12 cellular contexts compared by ENCODE assay signal in genomic region chr16:30736995-30737793, GRCh38.
"Had no signal": no experiment of that assay in that cellular context is flagged by ENCODE, and none has a peak within 500 bp of the region (broad histone marks: within the 10 kb centered on the region; RNA-seq: fewer than 3 reads in every experiment).

No MANE protein-coding gene starts in this region.

- H3K27me3 ChIP-seq: brain microvascular endothelial cell, foreskin keratinocyte, testis had no signal

- H3K27ac Mint-ChIP-seq: WTC11 had no signal

- H3K4me3 Mint-ChIP-seq: natural killer cell, T-cell, WTC11 had no signal

- H3K4me1 ChIP-seq: psoas muscle had no signal

- H3K4me3 ChIP-seq: psoas muscle, SK-N-MC, testis had no signal

- H3K9me3 Mint-ChIP-seq: natural killer cell, T-cell, WTC11 had no signal

- H3K27me3 Mint-ChIP-seq: T-cell had no signal

- DNase-seq: activated CD4-positive, alpha-beta T cell treated with anti-CD3 and anti-CD28 coated beads for 48 hours; activated CD8-positive, alpha-beta memory T cell treated with anti-CD3 and anti-CD28 coated beads for 24 hours; brain microvascular endothelial cell; foreskin keratinocyte; natural killer cell; stimulated activated CD4-positive, alpha-beta T cell treated with anti-CD3 and anti-CD28 coated beads, Interleukin-12 subunit alpha, Interleukin-12 subunit beta, amount 100 ng/mL, for 4 hours; stimulated activated naive CD8-positive, alpha-beta T cell treated with anti-CD3 and anti-CD28 coated beads, Interleukin-15, Interleukin-2, amounts not matched to agents 100 U/mL and 50 U/mL, for 24 hours; T-cell; testis had no signal

- H3K9me3 ChIP-seq: psoas muscle, testis had no signal

- H3K27ac ChIP-seq: brain microvascular endothelial cell, foreskin keratinocyte, psoas muscle, SK-N-MC, testis had no signal
